In the genomic region with DNA sequence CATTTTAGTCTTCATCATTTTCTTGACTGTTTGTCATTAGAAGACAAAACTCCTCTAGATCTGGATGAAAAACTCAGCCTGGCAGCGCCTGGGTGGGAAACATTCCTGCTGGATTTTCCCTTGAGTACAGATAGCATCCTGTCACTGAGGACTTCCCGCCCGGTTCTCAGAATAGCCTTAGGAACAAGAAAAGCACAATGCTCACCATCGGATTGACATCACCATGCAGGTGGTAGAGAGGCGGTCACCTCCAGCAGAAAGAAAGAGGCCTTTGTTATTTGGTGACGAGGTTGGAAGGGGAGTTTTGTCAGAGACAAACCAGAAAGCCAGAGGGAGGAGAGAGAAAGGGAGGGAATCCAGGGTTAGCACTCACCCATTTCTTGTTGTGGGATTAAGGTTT, we compare ENCODE assay signal across 1 cellular context.
TF ChIP-seq lines count a peak whose summit lies in the region.

No MANE protein-coding gene starts in this region.

TF ChIP-seq in IMR-90, 13 proteins besides CTCF, POLR2A, EP300 and RAD21:
- TF ChIP-seq MXI1 (IDR thresholded peaks at IDR 0.05; ENCODE audit: borderline replicate concordance, low read depth, low read length), result no peak
- TF ChIP-seq, protein P1, sequence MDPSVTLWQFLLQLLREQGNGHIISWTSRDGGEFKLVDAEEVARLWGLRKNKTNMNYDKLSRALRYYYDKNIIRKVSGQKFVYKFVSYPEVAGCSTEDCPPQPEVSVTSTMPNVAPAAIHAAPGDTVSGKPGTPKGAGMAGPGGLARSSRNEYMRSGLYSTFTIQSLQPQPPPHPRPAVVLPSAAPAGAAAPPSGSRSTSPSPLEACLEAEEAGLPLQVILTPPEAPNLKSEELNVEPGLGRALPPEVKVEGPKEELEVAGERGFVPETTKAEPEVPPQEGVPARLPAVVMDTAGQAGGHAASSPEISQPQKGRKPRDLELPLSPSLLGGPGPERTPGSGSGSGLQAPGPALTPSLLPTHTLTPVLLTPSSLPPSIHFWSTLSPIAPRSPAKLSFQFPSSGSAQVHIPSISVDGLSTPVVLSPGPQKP (IDR thresholded peaks at IDR 0.05; ENCODE audit: borderline replicate concordance, low read depth, low read length), result no peak
- TF ChIP-seq MAZ (IDR thresholded peaks at IDR 0.05; ENCODE audit: borderline replicate concordance, low read depth, low read length), result no peak
- no peak for TF ChIP-seq BHLHE40 (IDR thresholded peaks at IDR 0.05; ENCODE audit: low read depth, low read length)
- TF ChIP-seq FOS (IDR thresholded peaks at IDR 0.05; ENCODE audit: low read depth, low read length), result no peak
- TF ChIP-seq SMC3 (IDR thresholded peaks at IDR 0.05; ENCODE audit: low read depth, low read length), result no peak
- TF ChIP-seq RCOR1 (IDR thresholded peaks at IDR 0.05; ENCODE audit: insufficient replicate concordance, low read length), result no peak
- no peak for TF ChIP-seq CEBPB (IDR thresholded peaks at IDR 0.05; ENCODE audit: low read depth, low read length)
- TF ChIP-seq NFE2L2 (IDR thresholded peaks at IDR 0.05; ENCODE audit: low read depth, low read length), result no peak
- TF ChIP-seq CHD1 (IDR thresholded peaks at IDR 0.05; ENCODE audit: low read depth, low read length), result no peak
- no peak for TF ChIP-seq RFX5 (IDR thresholded peaks at IDR 0.05; ENCODE audit: low read depth, low read length)
- TF ChIP-seq MAFK (IDR thresholded peaks at IDR 0.05; ENCODE audit: low read depth, low read length), result no peak
